1 cellular context compared by ENCODE assay signal in the genomic region with DNA sequence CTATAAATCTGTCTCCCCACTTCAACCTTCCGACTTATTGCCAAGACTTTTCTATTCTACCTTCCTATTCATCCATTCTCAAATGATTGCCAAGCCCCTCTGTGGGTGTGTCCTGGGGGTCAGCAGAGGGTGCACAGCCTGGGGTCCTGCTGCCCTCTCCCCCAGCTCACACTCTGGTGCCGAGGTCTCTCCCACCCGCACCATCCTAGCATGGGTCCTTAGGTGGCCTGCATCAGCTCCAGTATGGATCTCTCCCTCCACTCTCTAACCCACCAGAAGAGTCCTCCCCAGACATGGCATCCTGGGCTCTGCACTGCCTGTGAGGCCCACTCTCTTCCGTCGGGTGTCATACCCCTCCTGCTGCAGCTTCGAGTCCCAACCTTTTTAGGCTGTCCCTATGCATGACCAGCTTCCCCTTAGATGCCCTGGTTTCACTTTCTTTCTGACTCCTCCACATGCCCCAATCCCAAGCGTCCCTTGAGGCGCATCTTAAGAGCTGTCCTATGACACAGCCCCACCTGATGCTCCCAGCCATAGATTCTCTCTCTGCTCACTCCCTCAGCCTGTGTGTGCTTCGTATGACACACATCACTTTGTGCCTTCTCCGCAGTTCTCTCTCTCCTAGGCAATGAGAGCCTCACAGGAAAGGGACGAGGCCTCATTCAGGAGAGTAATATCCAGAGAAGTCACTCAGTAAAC.
TF ChIP-seq lines count a peak whose summit lies in the region.

No MANE protein-coding gene starts in this region.

TF ChIP-seq in GM23338, 12 proteins besides CTCF, POLR2A, EP300 and RAD21 (continued from another document):
- TF ChIP-seq, protein P1, sequence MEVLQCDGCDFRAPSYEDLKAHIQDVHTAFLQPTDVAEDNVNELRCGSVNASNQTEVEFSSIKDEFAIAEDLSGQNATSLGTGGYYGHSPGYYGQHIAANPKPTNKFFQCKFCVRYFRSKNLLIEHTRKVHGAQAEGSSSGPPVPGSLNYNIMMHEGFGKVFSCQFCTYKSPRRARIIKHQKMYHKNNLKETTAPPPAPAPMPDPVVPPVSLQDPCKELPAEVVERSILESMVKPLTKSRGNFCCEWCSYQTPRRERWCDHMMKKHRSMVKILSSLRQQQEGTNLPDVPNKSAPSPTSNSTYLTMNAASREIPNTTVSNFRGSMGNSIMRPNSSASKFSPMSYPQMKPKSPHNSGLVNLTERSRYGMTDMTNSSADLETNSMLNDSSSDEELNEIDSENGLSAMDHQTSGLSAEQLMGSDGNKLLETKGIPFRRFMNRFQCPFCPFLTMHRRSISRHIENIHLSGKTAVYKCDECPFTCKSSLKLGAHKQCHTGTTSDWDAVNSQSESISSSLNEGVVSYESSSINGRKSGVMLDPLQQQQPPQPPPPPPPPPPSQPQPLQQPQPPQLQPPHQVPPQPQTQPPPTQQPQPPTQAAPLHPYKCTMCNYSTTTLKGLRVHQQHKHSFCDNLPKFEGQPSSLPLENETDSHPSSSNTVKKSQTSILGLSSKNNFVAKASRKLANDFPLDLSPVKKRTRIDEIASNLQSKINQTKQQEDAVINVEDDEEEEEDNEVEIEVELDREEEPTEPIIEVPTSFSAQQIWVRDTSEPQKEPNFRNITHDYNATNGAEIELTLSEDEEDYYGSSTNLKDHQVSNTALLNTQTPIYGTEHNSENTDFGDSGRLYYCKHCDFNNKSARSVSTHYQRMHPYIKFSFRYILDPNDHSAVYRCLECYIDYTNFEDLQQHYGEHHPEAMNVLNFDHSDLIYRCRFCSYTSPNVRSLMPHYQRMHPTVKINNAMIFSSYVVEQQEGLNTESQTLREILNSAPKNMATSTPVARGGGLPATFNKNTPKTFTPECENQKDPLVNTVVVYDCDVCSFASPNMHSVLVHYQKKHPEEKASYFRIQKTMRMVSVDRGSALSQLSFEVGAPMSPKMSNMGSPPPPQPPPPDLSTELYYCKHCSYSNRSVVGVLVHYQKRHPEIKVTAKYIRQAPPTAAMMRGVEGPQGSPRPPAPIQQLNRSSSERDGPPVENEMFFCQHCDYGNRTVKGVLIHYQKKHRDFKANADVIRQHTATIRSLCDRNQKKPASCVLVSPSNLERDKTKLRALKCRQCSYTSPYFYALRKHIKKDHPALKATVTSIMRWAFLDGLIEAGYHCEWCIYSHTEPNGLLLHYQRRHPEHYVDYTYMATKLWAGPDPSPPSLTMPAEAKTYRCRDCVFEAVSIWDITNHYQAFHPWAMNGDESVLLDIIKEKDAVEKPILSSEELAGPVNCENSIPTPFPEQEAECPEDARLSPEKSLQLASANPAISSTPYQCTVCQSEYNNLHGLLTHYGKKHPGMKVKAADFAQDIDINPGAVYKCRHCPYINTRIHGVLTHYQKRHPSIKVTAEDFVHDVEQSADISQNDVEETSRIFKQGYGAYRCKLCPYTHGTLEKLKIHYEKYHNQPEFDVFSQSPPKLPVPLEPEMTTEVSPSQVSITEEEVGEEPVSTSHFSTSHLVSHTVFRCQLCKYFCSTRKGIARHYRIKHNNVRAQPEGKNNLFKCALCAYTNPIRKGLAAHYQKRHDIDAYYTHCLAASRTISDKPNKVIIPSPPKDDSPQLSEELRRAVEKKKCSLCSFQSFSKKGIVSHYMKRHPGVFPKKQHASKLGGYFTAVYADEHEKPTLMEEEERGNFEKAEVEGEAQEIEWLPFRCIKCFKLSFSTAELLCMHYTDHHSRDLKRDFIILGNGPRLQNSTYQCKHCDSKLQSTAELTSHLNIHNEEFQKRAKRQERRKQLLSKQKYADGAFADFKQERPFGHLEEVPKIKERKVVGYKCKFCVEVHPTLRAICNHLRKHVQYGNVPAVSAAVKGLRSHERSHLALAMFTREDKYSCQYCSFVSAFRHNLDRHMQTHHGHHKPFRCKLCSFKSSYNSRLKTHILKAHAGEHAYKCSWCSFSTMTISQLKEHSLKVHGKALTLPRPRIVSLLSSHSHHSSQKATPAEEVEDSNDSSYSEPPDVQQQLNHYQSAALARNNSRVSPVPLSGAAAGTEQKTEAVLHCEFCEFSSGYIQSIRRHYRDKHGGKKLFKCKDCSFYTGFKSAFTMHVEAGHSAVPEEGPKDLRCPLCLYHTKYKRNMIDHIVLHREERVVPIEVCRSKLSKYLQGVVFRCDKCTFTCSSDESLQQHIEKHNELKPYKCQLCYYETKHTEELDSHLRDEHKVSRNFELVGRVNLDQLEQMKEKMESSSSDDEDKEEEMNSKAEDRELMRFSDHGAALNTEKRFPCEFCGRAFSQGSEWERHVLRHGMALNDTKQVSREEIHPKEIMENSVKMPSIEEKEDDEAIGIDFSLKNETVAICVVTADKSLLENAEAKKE (CRISPR knock-in tag; IDR thresholded peaks at IDR 0.05) = no peak
- TF ChIP-seq EZH2 (IDR thresholded peaks at IDR 0.05; ENCODE audit: low read depth, unreplicated experiment) (no peak), ZNF114 (CRISPR knock-in tag; IDR thresholded peaks at IDR 0.05) (no peak), CREB1 (CRISPR knock-in tag; IDR thresholded peaks at IDR 0.05; ENCODE audit: low read depth) (no peak), NANOG (IDR thresholded peaks at IDR 0.05; ENCODE audit: borderline replicate concordance) (no peak)
- TF ChIP-seq, protein P2, sequence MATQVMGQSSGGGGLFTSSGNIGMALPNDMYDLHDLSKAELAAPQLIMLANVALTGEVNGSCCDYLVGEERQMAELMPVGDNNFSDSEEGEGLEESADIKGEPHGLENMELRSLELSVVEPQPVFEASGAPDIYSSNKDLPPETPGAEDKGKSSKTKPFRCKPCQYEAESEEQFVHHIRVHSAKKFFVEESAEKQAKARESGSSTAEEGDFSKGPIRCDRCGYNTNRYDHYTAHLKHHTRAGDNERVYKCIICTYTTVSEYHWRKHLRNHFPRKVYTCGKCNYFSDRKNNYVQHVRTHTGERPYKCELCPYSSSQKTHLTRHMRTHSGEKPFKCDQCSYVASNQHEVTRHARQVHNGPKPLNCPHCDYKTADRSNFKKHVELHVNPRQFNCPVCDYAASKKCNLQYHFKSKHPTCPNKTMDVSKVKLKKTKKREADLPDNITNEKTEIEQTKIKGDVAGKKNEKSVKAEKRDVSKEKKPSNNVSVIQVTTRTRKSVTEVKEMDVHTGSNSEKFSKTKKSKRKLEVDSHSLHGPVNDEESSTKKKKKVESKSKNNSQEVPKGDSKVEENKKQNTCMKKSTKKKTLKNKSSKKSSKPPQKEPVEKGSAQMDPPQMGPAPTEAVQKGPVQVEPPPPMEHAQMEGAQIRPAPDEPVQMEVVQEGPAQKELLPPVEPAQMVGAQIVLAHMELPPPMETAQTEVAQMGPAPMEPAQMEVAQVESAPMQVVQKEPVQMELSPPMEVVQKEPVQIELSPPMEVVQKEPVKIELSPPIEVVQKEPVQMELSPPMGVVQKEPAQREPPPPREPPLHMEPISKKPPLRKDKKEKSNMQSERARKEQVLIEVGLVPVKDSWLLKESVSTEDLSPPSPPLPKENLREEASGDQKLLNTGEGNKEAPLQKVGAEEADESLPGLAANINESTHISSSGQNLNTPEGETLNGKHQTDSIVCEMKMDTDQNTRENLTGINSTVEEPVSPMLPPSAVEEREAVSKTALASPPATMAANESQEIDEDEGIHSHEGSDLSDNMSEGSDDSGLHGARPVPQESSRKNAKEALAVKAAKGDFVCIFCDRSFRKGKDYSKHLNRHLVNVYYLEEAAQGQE (IDR thresholded peaks at IDR 0.05; ENCODE audit: unreplicated experiment) = no peak
